1 cellular context compared by ENCODE assay signal in the genomic region with DNA sequence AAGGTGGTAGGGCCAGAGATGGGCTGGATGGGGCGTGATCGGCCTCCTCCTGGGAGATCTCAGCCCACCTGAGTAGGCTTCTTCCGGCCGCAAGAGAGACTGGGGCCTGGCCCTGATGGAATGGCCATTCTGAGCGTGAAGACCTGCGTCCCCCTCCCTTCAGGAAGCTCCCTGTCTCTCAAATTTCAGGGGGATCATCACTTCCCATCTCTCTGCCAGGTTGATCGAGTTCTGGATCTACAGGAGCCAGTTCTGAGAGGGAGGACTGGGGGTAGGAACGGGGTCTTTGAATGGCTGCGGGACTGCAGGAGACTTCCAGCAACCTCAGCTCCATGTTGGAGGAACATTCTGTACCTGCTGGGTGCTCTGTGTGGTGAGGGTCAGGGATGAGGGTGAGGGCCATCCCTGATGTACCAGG.
TF ChIP-seq lines count a peak whose summit lies in the region.

No MANE protein-coding gene starts in this region.

TF ChIP-seq in HEK293, 187 proteins besides CTCF, POLR2A, EP300 and RAD21 (continued from another document):
- TF ChIP-seq, protein P1, sequence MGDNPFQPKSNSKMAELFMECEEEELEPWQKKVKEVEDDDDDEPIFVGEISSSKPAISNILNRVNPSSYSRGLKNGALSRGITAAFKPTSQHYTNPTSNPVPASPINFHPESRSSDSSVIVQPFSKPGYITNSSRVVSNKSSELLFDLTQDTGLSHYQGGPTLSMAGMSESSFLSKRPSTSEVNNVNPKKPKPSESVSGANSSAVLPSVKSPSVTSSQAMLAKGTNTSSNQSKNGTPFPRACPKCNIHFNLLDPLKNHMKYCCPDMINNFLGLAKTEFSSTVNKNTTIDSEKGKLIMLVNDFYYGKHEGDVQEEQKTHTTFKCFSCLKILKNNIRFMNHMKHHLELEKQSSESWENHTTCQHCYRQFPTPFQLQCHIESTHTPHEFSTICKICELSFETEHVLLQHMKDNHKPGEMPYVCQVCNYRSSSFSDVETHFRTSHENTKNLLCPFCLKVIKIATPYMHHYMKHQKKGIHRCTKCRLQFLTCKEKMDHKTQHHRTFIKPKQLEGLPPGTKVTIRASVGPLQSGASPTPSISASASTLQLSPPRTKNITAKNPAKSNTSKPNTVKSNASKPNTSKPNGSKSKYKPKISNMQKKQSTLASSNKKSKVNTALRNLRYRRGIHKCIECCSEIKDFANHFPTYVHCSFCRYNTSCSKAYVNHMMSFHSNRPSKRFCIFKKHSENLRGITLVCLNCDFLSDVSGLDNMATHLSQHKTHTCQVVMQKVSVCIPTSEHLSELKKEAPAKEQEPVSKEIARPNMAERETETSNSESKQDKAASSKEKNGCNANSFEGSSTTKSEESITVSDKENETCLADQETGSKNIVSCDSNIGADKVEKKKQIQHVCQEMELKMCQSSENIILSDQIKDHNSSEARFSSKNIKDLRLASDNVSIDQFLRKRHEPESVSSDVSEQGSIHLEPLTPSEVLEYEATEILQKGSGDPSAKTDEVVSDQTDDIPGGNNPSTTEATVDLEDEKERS (tag by site-specific recombination; IDR thresholded peaks at IDR 0.05) = no peak
- no peak for TF ChIP-seq ZNF174 (tag by site-specific recombination; IDR thresholded peaks at IDR 0.05)
- peak; percentile 80 for TF ChIP-seq ZNF341 (tag by site-specific recombination; IDR thresholded peaks at IDR 0.05; ENCODE audit: low read depth)
- TF ChIP-seq YY1 (tag by site-specific recombination; IDR thresholded peaks at IDR 0.05) = 0 out of 2 replicates have a peak, but pooled peaks have one; percentile 4
- TF ChIP-seq, protein P2, sequence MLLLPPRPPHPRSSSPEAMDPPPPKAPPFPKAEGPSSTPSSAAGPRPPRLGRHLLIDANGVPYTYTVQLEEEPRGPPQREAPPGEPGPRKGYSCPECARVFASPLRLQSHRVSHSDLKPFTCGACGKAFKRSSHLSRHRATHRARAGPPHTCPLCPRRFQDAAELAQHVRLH (tag by site-specific recombination; IDR thresholded peaks at IDR 0.05) = no peak
- TF ChIP-seq ZNF221 (tag by site-specific recombination; IDR thresholded peaks at IDR 0.05; ENCODE audit: borderline replicate concordance) = no peak
- TF ChIP-seq, protein P3, sequence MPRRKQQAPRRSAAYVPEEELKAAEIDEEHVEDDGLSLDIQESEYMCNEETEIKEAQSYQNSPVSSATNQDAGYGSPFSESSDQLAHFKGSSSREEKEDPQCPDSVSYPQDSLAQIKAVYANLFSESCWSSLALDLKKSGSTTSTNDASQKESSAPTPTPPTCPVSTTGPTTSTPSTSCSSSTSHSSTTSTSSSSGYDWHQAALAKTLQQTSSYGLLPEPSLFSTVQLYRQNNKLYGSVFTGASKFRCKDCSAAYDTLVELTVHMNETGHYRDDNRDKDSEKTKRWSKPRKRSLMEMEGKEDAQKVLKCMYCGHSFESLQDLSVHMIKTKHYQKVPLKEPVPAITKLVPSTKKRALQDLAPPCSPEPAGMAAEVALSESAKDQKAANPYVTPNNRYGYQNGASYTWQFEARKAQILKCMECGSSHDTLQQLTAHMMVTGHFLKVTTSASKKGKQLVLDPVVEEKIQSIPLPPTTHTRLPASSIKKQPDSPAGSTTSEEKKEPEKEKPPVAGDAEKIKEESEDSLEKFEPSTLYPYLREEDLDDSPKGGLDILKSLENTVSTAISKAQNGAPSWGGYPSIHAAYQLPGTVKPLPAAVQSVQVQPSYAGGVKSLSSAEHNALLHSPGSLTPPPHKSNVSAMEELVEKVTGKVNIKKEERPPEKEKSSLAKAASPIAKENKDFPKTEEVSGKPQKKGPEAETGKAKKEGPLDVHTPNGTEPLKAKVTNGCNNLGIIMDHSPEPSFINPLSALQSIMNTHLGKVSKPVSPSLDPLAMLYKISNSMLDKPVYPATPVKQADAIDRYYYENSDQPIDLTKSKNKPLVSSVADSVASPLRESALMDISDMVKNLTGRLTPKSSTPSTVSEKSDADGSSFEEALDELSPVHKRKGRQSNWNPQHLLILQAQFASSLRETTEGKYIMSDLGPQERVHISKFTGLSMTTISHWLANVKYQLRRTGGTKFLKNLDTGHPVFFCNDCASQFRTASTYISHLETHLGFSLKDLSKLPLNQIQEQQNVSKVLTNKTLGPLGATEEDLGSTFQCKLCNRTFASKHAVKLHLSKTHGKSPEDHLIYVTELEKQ (tag by site-specific recombination; IDR thresholded peaks at IDR 0.05; ENCODE audit: borderline replicate concordance) = no peak
- peak; percentile 53 for TF ChIP-seq ZBTB17 (tag by site-specific recombination; IDR thresholded peaks at IDR 0.05)
- TF ChIP-seq ZNF600 (tag by site-specific recombination; IDR thresholded peaks at IDR 0.05) = 0 out of 2 replicates have a peak, but pooled peaks have one; percentile 10
- no peak for TF ChIP-seq ZNF133 (tag by site-specific recombination; IDR thresholded peaks at IDR 0.05)
- no peak for TF ChIP-seq ZNF302 (tag by site-specific recombination; IDR thresholded peaks at IDR 0.05; ENCODE audit: low read depth)
- no peak for TF ChIP-seq ZNF830 (tag by site-specific recombination; IDR thresholded peaks at IDR 0.05; ENCODE audit: low read depth)
- no peak for TF ChIP-seq ZBTB7A (tag by site-specific recombination; IDR thresholded peaks at IDR 0.05; ENCODE audit: low read depth)
- peak; percentile 96 for TF ChIP-seq ZBTB8A (tag by site-specific recombination; IDR thresholded peaks at IDR 0.05)
- no peak for TF ChIP-seq ZBTB20 (tag by site-specific recombination; IDR thresholded peaks at IDR 0.05)
- no peak for TF ChIP-seq ZNF768 (tag by site-specific recombination; IDR thresholded peaks at IDR 0.05)
- TF ChIP-seq ZNF266 (tag by site-specific recombination; IDR thresholded peaks at IDR 0.05; ENCODE audit: low read depth) = no peak
- no peak for TF ChIP-seq ZBTB21 (tag by site-specific recombination; IDR thresholded peaks at IDR 0.05)
- TF ChIP-seq EGR2 (tag by site-specific recombination; IDR thresholded peaks at IDR 0.05; ENCODE audit: low read depth) = no peak; the same call in 1 of the 2 replicates
- TF ChIP-seq, protein P4, sequence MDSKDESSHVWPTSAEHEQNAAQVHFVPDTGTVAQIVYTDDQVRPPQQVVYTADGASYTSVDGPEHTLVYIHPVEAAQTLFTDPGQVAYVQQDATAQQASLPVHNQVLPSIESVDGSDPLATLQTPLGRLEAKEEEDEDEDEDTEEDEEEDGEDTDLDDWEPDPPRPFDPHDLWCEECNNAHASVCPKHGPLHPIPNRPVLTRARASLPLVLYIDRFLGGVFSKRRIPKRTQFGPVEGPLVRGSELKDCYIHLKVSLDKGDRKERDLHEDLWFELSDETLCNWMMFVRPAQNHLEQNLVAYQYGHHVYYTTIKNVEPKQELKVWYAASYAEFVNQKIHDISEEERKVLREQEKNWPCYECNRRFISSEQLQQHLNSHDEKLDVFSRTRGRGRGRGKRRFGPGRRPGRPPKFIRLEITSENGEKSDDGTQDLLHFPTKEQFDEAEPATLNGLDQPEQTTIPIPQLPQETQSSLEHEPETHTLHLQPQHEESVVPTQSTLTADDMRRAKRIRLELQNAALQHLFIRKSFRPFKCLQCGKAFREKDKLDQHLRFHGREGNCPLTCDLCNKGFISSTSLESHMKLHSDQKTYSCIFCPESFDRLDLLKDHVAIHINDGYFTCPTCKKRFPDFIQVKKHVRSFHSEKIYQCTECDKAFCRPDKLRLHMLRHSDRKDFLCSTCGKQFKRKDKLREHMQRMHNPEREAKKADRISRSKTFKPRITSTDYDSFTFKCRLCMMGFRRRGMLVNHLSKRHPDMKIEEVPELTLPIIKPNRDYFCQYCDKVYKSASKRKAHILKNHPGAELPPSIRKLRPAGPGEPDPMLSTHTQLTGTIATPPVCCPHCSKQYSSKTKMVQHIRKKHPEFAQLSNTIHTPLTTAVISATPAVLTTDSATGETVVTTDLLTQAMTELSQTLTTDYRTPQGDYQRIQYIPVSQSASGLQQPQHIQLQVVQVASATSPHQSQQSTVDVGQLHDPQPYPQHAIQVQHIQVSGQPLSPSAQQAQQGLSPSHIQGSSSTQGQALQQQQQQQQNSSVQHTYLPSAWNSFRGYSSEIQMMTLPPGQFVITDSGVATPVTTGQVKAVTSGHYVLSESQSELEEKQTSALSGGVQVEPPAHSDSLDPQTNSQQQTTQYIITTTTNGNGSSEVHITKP (tag by site-specific recombination; IDR thresholded peaks at IDR 0.05) = 0 out of 2 replicates have a peak, but pooled peaks have one; percentile 5
- TF ChIP-seq ZNF175 (tag by site-specific recombination; IDR thresholded peaks at IDR 0.05) = no peak
- TF ChIP-seq ZFP69B (tag by site-specific recombination; IDR thresholded peaks at IDR 0.05) = 0 out of 2 replicates have a peak, but pooled peaks have one; percentile 18
- peak; percentile 67; the same call in 1 of the 2 replicates for TF ChIP-seq YY2 (tag by site-specific recombination; IDR thresholded peaks at IDR 0.05)
- no peak for TF ChIP-seq KLF10 (tag by site-specific recombination; IDR thresholded peaks at IDR 0.05)
- no peak for TF ChIP-seq ZNF202 (tag by site-specific recombination; IDR thresholded peaks at IDR 0.05; ENCODE audit: borderline replicate concordance)
- TF ChIP-seq, protein P5, sequence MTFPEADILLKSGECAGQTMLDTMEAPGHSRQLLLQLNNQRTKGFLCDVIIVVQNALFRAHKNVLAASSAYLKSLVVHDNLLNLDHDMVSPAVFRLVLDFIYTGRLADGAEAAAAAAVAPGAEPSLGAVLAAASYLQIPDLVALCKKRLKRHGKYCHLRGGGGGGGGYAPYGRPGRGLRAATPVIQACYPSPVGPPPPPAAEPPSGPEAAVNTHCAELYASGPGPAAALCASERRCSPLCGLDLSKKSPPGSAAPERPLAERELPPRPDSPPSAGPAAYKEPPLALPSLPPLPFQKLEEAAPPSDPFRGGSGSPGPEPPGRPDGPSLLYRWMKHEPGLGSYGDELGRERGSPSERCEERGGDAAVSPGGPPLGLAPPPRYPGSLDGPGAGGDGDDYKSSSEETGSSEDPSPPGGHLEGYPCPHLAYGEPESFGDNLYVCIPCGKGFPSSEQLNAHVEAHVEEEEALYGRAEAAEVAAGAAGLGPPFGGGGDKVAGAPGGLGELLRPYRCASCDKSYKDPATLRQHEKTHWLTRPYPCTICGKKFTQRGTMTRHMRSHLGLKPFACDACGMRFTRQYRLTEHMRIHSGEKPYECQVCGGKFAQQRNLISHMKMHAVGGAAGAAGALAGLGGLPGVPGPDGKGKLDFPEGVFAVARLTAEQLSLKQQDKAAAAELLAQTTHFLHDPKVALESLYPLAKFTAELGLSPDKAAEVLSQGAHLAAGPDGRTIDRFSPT (tag by site-specific recombination; IDR thresholded peaks at IDR 0.05) = no peak
- TF ChIP-seq, protein P6, sequence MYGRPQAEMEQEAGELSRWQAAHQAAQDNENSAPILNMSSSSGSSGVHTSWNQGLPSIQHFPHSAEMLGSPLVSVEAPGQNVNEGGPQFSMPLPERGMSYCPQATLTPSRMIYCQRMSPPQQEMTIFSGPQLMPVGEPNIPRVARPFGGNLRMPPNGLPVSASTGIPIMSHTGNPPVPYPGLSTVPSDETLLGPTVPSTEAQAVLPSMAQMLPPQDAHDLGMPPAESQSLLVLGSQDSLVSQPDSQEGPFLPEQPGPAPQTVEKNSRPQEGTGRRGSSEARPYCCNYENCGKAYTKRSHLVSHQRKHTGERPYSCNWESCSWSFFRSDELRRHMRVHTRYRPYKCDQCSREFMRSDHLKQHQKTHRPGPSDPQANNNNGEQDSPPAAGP (tag by site-specific recombination; IDR thresholded peaks at IDR 0.05) = peak; percentile 73
- no peak for TF ChIP-seq ZNF785 (tag by site-specific recombination; IDR thresholded peaks at IDR 0.05)
- TF ChIP-seq ZSCAN30 (tag by site-specific recombination; IDR thresholded peaks at IDR 0.05) = no peak
- TF ChIP-seq ZNF664 (tag by site-specific recombination; IDR thresholded peaks at IDR 0.05) = no peak
- TF ChIP-seq ZNF521 (tag by site-specific recombination; IDR thresholded peaks at IDR 0.05) = no peak
- TF ChIP-seq ZEB2 (tag by site-specific recombination; IDR thresholded peaks at IDR 0.05) = peak; percentile 50; the same call in 1 of the 2 replicates
- TF ChIP-seq ZNF548 (tag by site-specific recombination; IDR thresholded peaks at IDR 0.05) = no peak
- no peak for TF ChIP-seq KLF8 (tag by site-specific recombination; IDR thresholded peaks at IDR 0.05)
